7 cellular contexts compared by ENCODE assay signal in genomic region chr1:241356187-241356518, GRCh38. TPM values are rescaled to one million over a fixed set of nuclear protein-coding genes. Genes with fewer than 3 reads are reported as not detected.
A peak's percentile ranks its signal among the peaks of the same experiment; 100 is the strongest.
DNase-seq lines count a peak whose midpoint lies in the region; ATAC-seq and TF ChIP-seq lines count a peak whose summit lies in the region.

No MANE protein-coding gene starts in this region.

- TF ChIP-seq CTCF in cardiac fibroblast (IDR thresholded peaks at IDR 0.05; ENCODE audit: low read depth, low read length) (no peak), osteocyte (IDR thresholded peaks at IDR 0.05) (no peak)

- peaks cover 46% of the 10 kb centered on the region for H3K4me1 Mint-ChIP-seq in osteocyte (ENCODE audit: unreplicated experiment)

- DNase-seq in cardiac fibroblast (ENCODE audit: low read depth in 2 of 2) (no peak), osteocyte (ENCODE audit: extremely low spot score, unreplicated experiment) (no peak), activated gamma-delta T cell treated with Interleukin-2 at 50 U/mL for 16 hours (no peak), superior temporal gyrus (ENCODE audit: extremely low spot score) (no peak), cardiac septum (ENCODE audit: low spot score) (no peak)

- no peaks in the 10 kb centered on the region for H3K9me3 Mint-ChIP-seq in osteocyte (ENCODE audit: unreplicated experiment)

- H3K27me3 Mint-ChIP-seq in osteocyte (ENCODE audit: unreplicated experiment), result no peaks in the 10 kb centered on the region

- no peaks in the 10 kb centered on the region; the same call in 1 of the 2 replicates for H3K4me1 ChIP-seq in ES-I3 (ENCODE audit: insufficient read depth, low read length)

- peak overlapping the region; percentile 25 to 68 for H3K4me3 ChIP-seq in cardiac fibroblast (replicated peaks in 1 of 2; ENCODE audit: low read depth in 2 of 2, low read length in 2 of 2)

- peak overlapping the region; percentile 87 for H3K4me3 Mint-ChIP-seq in osteocyte (ENCODE audit: unreplicated experiment)

- no peaks in the 10 kb centered on the region for H3K9me3 ChIP-seq in ES-I3 (ENCODE audit: control insufficient read depth, insufficient read depth, low read length)

- peak overlapping the region; percentile 80 for H3K27ac Mint-ChIP-seq in osteocyte (ENCODE audit: unreplicated experiment)

- peak overlapping the region; percentile 72; the same call in 1 of the 2 replicates for H3K9ac ChIP-seq in ES-I3 (ENCODE audit: low read depth, low read length)

- no peaks in the 10 kb centered on the region for H3K36me3 ChIP-seq in ES-I3 (ENCODE audit: insufficient read depth, low read length)

- intact Hi-C loops in cardiac septum (cut with DNase I), result no loop called here

- H3K36me3 Mint-ChIP-seq in osteocyte (ENCODE audit: unreplicated experiment), result peaks cover 1% of the 10 kb centered on the region

- peak; percentile 1 for ATAC-seq in HG02759 (IDR thresholded peaks at IDR 0.05; ENCODE audit: unreplicated experiment)

RNA-seq across cellular contexts. Expression of gene RGS7, which starts 0.9 kb away (rescaled TPM):
- total RNA-seq in osteocyte, result 10.8 and 10.9 TPM in 2 replicates
- not detected for total RNA-seq in cardiac septum

Comparison
In these comparisons a context has a peak if more than half of its experiments do, and no peak if none do; other contexts are left out.
1. RNA of gene RGS7, which starts 0.9 kb away (total RNA-seq): 10.8 to 10.9 TPM in osteocyte; not detected in cardiac septum (single experiment); every median in the first group is over 10 times any median in the second.